20 cellular contexts compared by ENCODE assay signal in the genomic region with DNA sequence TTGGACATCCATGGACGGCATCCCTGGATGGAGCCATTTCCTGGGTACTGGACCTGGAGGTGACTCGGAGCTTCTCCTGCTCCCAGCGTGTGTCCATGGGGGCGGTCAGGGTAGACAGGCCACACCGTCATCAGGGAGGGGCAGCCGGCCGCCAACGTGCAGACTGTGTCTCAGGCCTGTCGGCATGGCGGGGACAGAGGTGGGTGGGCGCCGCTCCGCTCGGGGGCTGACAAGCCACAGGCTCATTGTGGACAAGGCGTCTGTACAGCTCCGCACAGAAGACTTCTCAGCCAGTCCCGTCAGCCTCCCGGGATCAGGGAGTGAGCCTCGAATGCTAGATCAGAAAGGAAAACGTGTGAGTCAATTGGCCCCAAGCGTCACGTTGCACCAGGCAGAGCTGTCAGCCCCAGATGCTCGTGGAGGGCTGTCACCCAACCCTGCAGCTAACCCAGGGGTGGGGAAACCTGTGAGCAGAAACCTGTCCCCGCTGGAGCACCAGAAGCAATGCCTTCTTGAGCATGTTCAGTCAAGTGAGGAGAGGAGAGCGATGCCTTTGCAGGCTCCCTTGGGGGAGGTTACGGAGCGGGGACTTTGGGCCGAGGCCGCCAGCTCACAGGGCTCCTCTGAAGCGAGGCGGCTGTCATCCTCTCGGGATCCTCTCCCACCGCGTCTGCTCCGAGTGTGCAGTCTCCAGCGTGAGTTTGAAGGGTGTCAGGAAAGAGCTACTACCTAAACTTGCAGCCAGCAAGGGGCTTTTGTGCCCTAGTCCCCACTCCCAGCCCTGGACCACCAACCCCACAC. TPM values are rescaled to one million over a fixed set of nuclear protein-coding genes. Genes with fewer than 3 reads are reported as not detected.
DNase-seq lines count a peak whose midpoint lies in the region; ATAC-seq and TF ChIP-seq lines count a peak whose summit lies in the region.
"Had no signal": no experiment of that assay in that cellular context is flagged by ENCODE, and none has a peak within 500 bp of the region (broad histone marks: within the 10 kb centered on the region; RNA-seq: fewer than 3 reads in every experiment).

No MANE protein-coding gene starts in this region.

- POLR2A ChIA-PET in HEK293 (lab: Yijun Ruan, JAX), result no interaction called here

- no peak for TF ChIP-seq CTCF in HEK293 (tag by site-specific recombination; IDR thresholded peaks at IDR 0.05)
- no peak for TF ChIP-seq CTCF in esophagus muscularis mucosa (IDR thresholded peaks at IDR 0.05)

- H3K27me3 ChIP-seq in esophagus muscularis mucosa, result peaks cover 0 to 23% (median 0%) of the 10 kb centered on the region in 4 donors
- H3K27me3 ChIP-seq: BE2C had no signal

- H3K27ac ChIP-seq in HEK293 (ENCODE audit: extremely low read depth, low read depth, low read length), result no peak overlapping the region
- H3K27ac ChIP-seq in esophagus muscularis mucosa (replicated peaks in 1 of 4), result no peak overlapping the region
- H3K27ac ChIP-seq: RWPE1 had no signal

- H3K9me3 ChIP-seq in HEK293 (ENCODE audit: control insufficient read depth, insufficient read depth, low read depth, low read length), result no peaks in the 10 kb centered on the region
- no peaks in the 10 kb centered on the region for H3K9me3 ChIP-seq in esophagus muscularis mucosa
- H3K9me3 ChIP-seq: BE2C, HAP-1 had no signal

- H3K4me1 ChIP-seq in HEK293 (ENCODE audit: control insufficient read depth, insufficient read depth, low read length) (no peaks in the 10 kb centered on the region), esophagus muscularis mucosa (peaks cover under 1 to 6% (median under 1%) of the 10 kb centered on the region in 4 donors)
- H3K4me1 ChIP-seq: BE2C, HAP-1 had no signal

- 73% methylated on average over 25 of the region's 36 CpGs for WGBS in esophagus muscularis mucosa

- H3K4me3 ChIP-seq in HEK293 (ENCODE audit: low read depth, low read length) (no peak overlapping the region), esophagus muscularis mucosa (no peak overlapping the region)
- H3K4me3 ChIP-seq: HAP-1 had no signal

- no peak for TF ChIP-seq POLR2A in esophagus muscularis mucosa (IDR thresholded peaks at IDR 0.05; ENCODE audit: low read depth)

- H3K36me3 ChIP-seq in HEK293 (ENCODE audit: control insufficient read depth in 2 of 2, insufficient read depth in 1 of 2, low read length in 2 of 2), result no peaks in the 10 kb centered on the region
- peaks cover 0 to 44% (median 25%) of the 10 kb centered on the region in 4 donors for H3K36me3 ChIP-seq in esophagus muscularis mucosa
- H3K36me3 ChIP-seq: BE2C, HAP-1 had no signal

- CTCF ChIA-PET in HEK293 (lab: Yijun Ruan, JAX), result interaction anchor here (0.6 to 1.0 kb wide), 2 partner anchors 276 to 350 kb away, joined by 3 read pairs; no protein-coding TSS in a partner anchor

- no peak for TF ChIP-seq EP300 in esophagus muscularis mucosa (IDR thresholded peaks at IDR 0.05)

- no peak for ATAC-seq in GM19351 (IDR thresholded peaks at IDR 0.05; ENCODE audit: unreplicated experiment)
- ATAC-seq: CD8-positive, alpha-beta T cell had no signal

- DNase-seq in NCI-H2171 (lab: John Stamatoyannopoulos, UW) (peak; percentile 54), head of caudate nucleus (peak in 41 of 42 donors; percentile 28 to 90 (median 72)), putamen (ENCODE audit: low spot score) (peak; percentile 69), esophagus muscularis mucosa (ENCODE audit: extremely low spot score) (no peak), A172 (ENCODE audit: low spot score) (no peak)
- DNase-seq: BE2C; CD8-positive, alpha-beta T cell; DMS79; KG1; NCI-H1092; NCI-H1694 treated with DMSO at 0.1 percent for 48 hours; NCI-H2107; NCI-H446; NK-92 treated with Interleukin-12 subunit alpha and Interleukin-12 subunit beta, amount 100 ng/mL, for 24 hours; SW 1271 had no signal

- intact Hi-C loops in head of caudate nucleus (cut with DNase I) (no loop called here), esophagus muscularis mucosa (cut with DNase I) (no loop called here)

TF ChIP-seq in HEK293, 187 proteins besides CTCF, POLR2A, EP300 and RAD21:
- no peak for TF ChIP-seq ZBTB20 (tag by site-specific recombination; IDR thresholded peaks at IDR 0.05)
- 0 out of 2 replicates have a peak, but pooled peaks have one; percentile 37 for TF ChIP-seq ZNF600 (tag by site-specific recombination; IDR thresholded peaks at IDR 0.05)
- TF ChIP-seq ZNF354C (tag by site-specific recombination; IDR thresholded peaks at IDR 0.05; ENCODE audit: borderline replicate concordance, low read depth), result no peak
- no peak for TF ChIP-seq PRDM2 (tag by site-specific recombination; IDR thresholded peaks at IDR 0.05; ENCODE audit: borderline replicate concordance)
- TF ChIP-seq, protein P1, sequence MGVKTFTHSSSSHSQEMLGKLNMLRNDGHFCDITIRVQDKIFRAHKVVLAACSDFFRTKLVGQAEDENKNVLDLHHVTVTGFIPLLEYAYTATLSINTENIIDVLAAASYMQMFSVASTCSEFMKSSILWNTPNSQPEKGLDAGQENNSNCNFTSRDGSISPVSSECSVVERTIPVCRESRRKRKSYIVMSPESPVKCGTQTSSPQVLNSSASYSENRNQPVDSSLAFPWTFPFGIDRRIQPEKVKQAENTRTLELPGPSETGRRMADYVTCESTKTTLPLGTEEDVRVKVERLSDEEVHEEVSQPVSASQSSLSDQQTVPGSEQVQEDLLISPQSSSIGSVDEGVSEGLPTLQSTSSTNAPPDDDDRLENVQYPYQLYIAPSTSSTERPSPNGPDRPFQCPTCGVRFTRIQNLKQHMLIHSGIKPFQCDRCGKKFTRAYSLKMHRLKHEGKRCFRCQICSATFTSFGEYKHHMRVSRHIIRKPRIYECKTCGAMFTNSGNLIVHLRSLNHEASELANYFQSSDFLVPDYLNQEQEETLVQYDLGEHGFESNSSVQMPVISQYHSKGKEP (tag by site-specific recombination; IDR thresholded peaks at IDR 0.05), result no peak
- TF ChIP-seq ZFP3 (tag by site-specific recombination; IDR thresholded peaks at IDR 0.05; ENCODE audit: low read depth), result no peak

RNA-seq across cellular contexts. Expression of gene DPYSL4, which starts 16.0 kb away (rescaled TPM):
- 1 to 10 TPM in 3 of 4 donors, under 1 TPM in 1; 0.42 to 4.5 (median 1.9) TPM for total RNA-seq in esophagus muscularis mucosa
- total RNA-seq in A172 (2014; rRNA removed; shearing (Covaris generic)), result 16.2 and 18.4 TPM in 2 replicates
- total RNA-seq: OCI-LY7 had no signal

Comparison
In these comparisons a context has a peak if more than half of its experiments do, and no peak if none do; other contexts are left out.
1. DNase-seq: peak in NCI-H2171 (single experiment), head of caudate nucleus (41 of 42) and putamen (single experiment); none in esophagus muscularis mucosa (single experiment) and A172 (single experiment).